ENCODE assay signal across 20 cellular contexts in the genomic region with DNA sequence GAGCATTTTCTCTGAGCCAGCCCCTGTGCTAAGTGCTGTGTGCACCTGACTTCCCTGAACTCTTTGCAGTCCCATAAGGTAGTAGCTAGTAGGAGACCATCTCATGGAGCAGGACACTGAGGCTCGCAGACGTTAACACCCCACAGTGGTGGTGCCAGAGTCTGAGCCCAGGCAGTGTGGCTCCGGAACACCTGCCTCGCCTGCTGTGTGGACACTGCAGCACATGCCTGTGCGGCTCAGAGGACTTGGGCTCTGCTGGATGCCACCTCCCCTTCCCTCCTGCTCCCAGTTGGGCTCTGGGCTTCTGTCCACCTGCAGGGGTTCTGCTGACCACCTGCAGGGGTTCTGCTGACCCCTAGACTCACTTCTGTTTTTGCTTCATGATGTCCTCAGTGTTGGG. TPM values are rescaled to one million over a fixed set of nuclear protein-coding genes. Genes with fewer than 3 reads are reported as not detected.
DNase-seq lines count a peak whose midpoint lies in the region; ATAC-seq, FAIRE-seq and TF ChIP-seq lines count a peak whose summit lies in the region.
"Had no signal": no experiment of that assay in that cellular context is flagged by ENCODE, and none has a peak within 500 bp of the region (broad histone marks: within the 10 kb centered on the region; RNA-seq: fewer than 3 reads in every experiment).

No MANE protein-coding gene starts in this region.

- H4K5ac ChIP-seq in IMR-90 (ENCODE audit: low read depth, low read length): no peak overlapping the region

- no peak for DNase-seq in activated naive CD4-positive, alpha-beta T cell (lab: John Stamatoyannopoulos, UW)
- no peak for DNase-seq in IMR-90
- no peak for DNase-seq in astrocyte (ENCODE audit: low read depth)
- no peak for DNase-seq in neuronal stem cell (ENCODE audit: low spot score)
- no peak for DNase-seq in DMS79 treated with DMSO at 0.1 percent for 48 hours (lab: John Stamatoyannopoulos, UW)
- DNase-seq: Calu3; CD8-positive, alpha-beta T cell; DND-41 had no signal

- peaks cover 26% of the 10 kb centered on the region for H4K20me1 ChIP-seq in IMR-90 (ENCODE audit: insufficient read depth, low read length)
- peaks cover 51% of the 10 kb centered on the region for H4K20me1 ChIP-seq in astrocyte (ENCODE audit: insufficient read depth, low read length)

- POLR2A ChIA-PET in IMR-90 (lab: Charles Lee; ENCODE audit: unreplicated experiment): no interaction called here

- H3K4ac ChIP-seq in IMR-90 (ENCODE audit: low read depth, low read length) (no peak overlapping the region), neuronal stem cell (ENCODE audit: low read length) (no peak overlapping the region)

- H3K23ac ChIP-seq in IMR-90 (ENCODE audit: low read depth, low read length): no peak overlapping the region
- H3K23ac ChIP-seq in neuronal stem cell (ENCODE audit: low read depth, low read length, poor library complexity): peak overlapping the region; percentile 23

- dilution Hi-C loops in IMR-90 (cut with HindIII; ENCODE audit: low sequenced_read_pairs, unreplicated experiment): no loop called here

- WGBS in IMR-90 (ENCODE audit: extremely low coverage in 2 of 2, insufficient read length in 1 of 2), 2 experiments: no CpG with 5 or more reads among the region's 5 CpGs
- no CpG with 5 or more reads among the region's 5 CpGs for WGBS in neuronal stem cell (ENCODE audit: extremely low coverage in 2 of 2, insufficient read length in 2 of 2, insufficient replicate concordance in 1 of 2), 2 donors

- FAIRE-seq in astrocyte (lab: Jason Lieb, UNC): no peak
- FAIRE-seq: GM19239, HepG2 had no signal

- peaks cover 15% of the 10 kb centered on the region for H3K9me1 ChIP-seq in IMR-90 (ENCODE audit: insufficient read depth, low read length)

- peaks cover 36% of the 10 kb centered on the region for H3K36me3 ChIP-seq in IMR-90 (ENCODE audit: control insufficient read depth, insufficient read depth, low read length)
- H3K36me3 ChIP-seq in astrocyte (ENCODE audit: insufficient read depth, low read length): peaks cover 14% of the 10 kb centered on the region
- H3K36me3 ChIP-seq in neuronal stem cell (replicated peaks in 1 of 2; ENCODE audit: control insufficient read depth in 2 of 2, insufficient read depth in 2 of 2, low read length in 2 of 2): peaks cover 13 to 41% of the 10 kb centered on the region in 2 donors
- H3K36me3 ChIP-seq: HAP-1 had no signal

- H2BK20ac ChIP-seq in IMR-90 (ENCODE audit: low read depth, low read length): no peak overlapping the region

- H3K4me1 ChIP-seq in IMR-90 (ENCODE audit: control insufficient read depth, insufficient read depth, low read length): no peaks in the 10 kb centered on the region
- peaks cover 5% of the 10 kb centered on the region for H3K4me1 ChIP-seq in astrocyte (ENCODE audit: insufficient read depth, low read length)
- no peaks in the 10 kb centered on the region for H3K4me1 ChIP-seq in neuronal stem cell (ENCODE audit: control insufficient read depth in 2 of 2, insufficient read depth in 1 of 2, low read depth in 1 of 2, low read length in 2 of 2)
- H3K4me1 ChIP-seq: HAP-1 had no signal

- H3K27ac ChIP-seq in IMR-90 (ENCODE audit: insufficient read depth, low read length) (no peak overlapping the region), astrocyte (ENCODE audit: low read depth, low read length) (no peak overlapping the region), neuronal stem cell (replicated peaks; ENCODE audit: low read length) (no peak overlapping the region)
- H3K27ac ChIP-seq: BLaER1 treated with 17β-estradiol and CSF1 and Interleukin-3, amounts not matched to agents 10 nM and 100 nM; GM23248 had no signal

- H3K56ac ChIP-seq in IMR-90 (ENCODE audit: extremely low read depth, insufficient read depth, low read length): no peak overlapping the region

- peak overlapping the region; percentile 71 for H3K27ac Mint-ChIP-seq in activated naive CD4-positive, alpha-beta T cell treated with anti-CD3 and anti-CD28 coated beads, Interleukin-2, amount 50 U/mL, for 24 hours
- peak overlapping the region; percentile 28 for H3K27ac Mint-ChIP-seq in astrocyte (ENCODE audit: unreplicated experiment)
- H3K27ac Mint-ChIP-seq: CD8-positive, alpha-beta T cell had no signal

- no peak for TF ChIP-seq RAD21 in IMR-90 (IDR thresholded peaks at IDR 0.05; ENCODE audit: low read length)

- H2BK120ac ChIP-seq in IMR-90 (ENCODE audit: low read depth, low read length) (no peak overlapping the region), neuronal stem cell (ENCODE audit: low read depth, low read length) (no peak overlapping the region)

- intact Hi-C loops in IMR-90 (cut with micrococcal nuclease): no loop called here

- H3K4me3 ChIP-seq in IMR-90 (ENCODE audit: insufficient read depth, low read depth, low read length) (no peak overlapping the region), astrocyte (ENCODE audit: insufficient read depth, low read depth, low read length) (no peak overlapping the region), neuronal stem cell (ENCODE audit: low read length in 2 of 2) (no peak overlapping the region)
- H3K4me3 ChIP-seq: BLaER1 treated with 17β-estradiol and CSF1 and Interleukin-3, amounts not matched to agents 10 nM and 100 nM; GM12878; GM23248; HAP-1 had no signal

- no peak overlapping the region for H2BK15ac ChIP-seq in IMR-90 (ENCODE audit: low read depth, low read length)
- no peak overlapping the region for H2BK15ac ChIP-seq in neuronal stem cell (ENCODE audit: low read length)

- H3K36me3 Mint-ChIP-seq in activated naive CD4-positive, alpha-beta T cell treated with anti-CD3 and anti-CD28 coated beads, Interleukin-2, amount 50 U/mL, for 24 hours: peaks cover 23% of the 10 kb centered on the region
- H3K36me3 Mint-ChIP-seq in astrocyte (ENCODE audit: low read depth, unreplicated experiment): peaks cover 40% of the 10 kb centered on the region

- no peak overlapping the region for H3K14ac ChIP-seq in IMR-90 (replicated peaks; ENCODE audit: low read depth, low read length)
- H3K14ac ChIP-seq in neuronal stem cell (ENCODE audit: low read length): no peak overlapping the region

- no peak overlapping the region for H2BK12ac ChIP-seq in neuronal stem cell (ENCODE audit: low read length)

- H3K9me3 ChIP-seq in IMR-90 (ENCODE audit: control insufficient read depth, insufficient read depth, low read length) (no peaks in the 10 kb centered on the region), astrocyte (ENCODE audit: insufficient read depth, low read depth, low read length) (no peaks in the 10 kb centered on the region), neuronal stem cell (replicated peaks in 1 of 2; ENCODE audit: control insufficient read depth in 2 of 2, insufficient read depth in 1 of 2, low read depth in 1 of 2, low read length in 2 of 2) (peaks cover 0 to 2% of the 10 kb centered on the region in 2 donors)
- H3K9me3 ChIP-seq: BLaER1 treated with 17β-estradiol and CSF1 and Interleukin-3, amounts not matched to agents 10 nM and 100 nM; HAP-1 had no signal

- ATAC-seq in IMR-90 (ENCODE audit: low read depth) (no peak), GM21381 (IDR thresholded peaks at IDR 0.05; ENCODE audit: unreplicated experiment) (no peak)

- TF ChIP-seq CTCF in IMR-90 (conservative IDR thresholded peaks at IDR 0.05; ENCODE audit: low read depth, low read length) (no peak), astrocyte (IDR thresholded peaks at IDR 0.05; ENCODE audit: insufficient read depth, low read depth, low read length) (no peak)

- CTCF ChIA-PET in IMR-90 (lab: Yijun Ruan, JAX): no interaction called here

- H3K79me1 ChIP-seq in IMR-90 (ENCODE audit: low read depth in 1 of 2, low read length in 2 of 2) (peaks cover 0 to 9% of the 10 kb centered on the region in 2 experiments; a peak in 1 of 4 replicates), neuronal stem cell (ENCODE audit: low read depth, low read length) (no peaks in the 10 kb centered on the region)

- H2AFZ ChIP-seq in IMR-90 (replicated peaks; ENCODE audit: low read length, poor library complexity) (no peak overlapping the region), astrocyte (ENCODE audit: low read depth, low read length) (no peak overlapping the region), neuronal stem cell (ENCODE audit: low read length) (no peak overlapping the region)
- H2AFZ ChIP-seq: GM23248 had no signal

- no peak overlapping the region for H2AK5ac ChIP-seq in IMR-90 (ENCODE audit: low read depth, low read length)
- no peak overlapping the region for H2AK5ac ChIP-seq in neuronal stem cell (ENCODE audit: low read depth, low read length)

- peak overlapping the region; percentile 12 for H2AK9ac ChIP-seq in IMR-90 (replicated peaks; ENCODE audit: low read depth, low read length, poor library complexity)

- peaks cover 18% of the 10 kb centered on the region for H3K4me1 Mint-ChIP-seq in activated naive CD4-positive, alpha-beta T cell treated with anti-CD3 and anti-CD28 coated beads, Interleukin-2, amount 50 U/mL, for 24 hours
- peaks cover 12% of the 10 kb centered on the region for H3K4me1 Mint-ChIP-seq in astrocyte (ENCODE audit: low read depth, unreplicated experiment)
- H3K4me1 Mint-ChIP-seq: B cell had no signal

- H3K9ac ChIP-seq in IMR-90 (ENCODE audit: low read depth, low read length): no peak overlapping the region
- H3K9ac ChIP-seq in astrocyte (ENCODE audit: low read length): no peak overlapping the region
- H3K9ac ChIP-seq in neuronal stem cell (ENCODE audit: low read depth, low read length, poor library complexity): no peak overlapping the region
- H3K9ac ChIP-seq: BLaER1 treated with 17β-estradiol and CSF1 and Interleukin-3, amounts not matched to agents 10 nM and 100 nM; GM23248 had no signal

- no peak for TF ChIP-seq POLR2A in IMR-90 (IDR thresholded peaks at IDR 0.05; ENCODE audit: low read depth, low read length)

- no peak overlapping the region for H4K91ac ChIP-seq in IMR-90 (ENCODE audit: insufficient read depth, low read depth, low read length)
- H4K91ac ChIP-seq in neuronal stem cell (ENCODE audit: low read depth, low read length, poor library complexity): no peak overlapping the region

- H3K4me2 ChIP-seq in IMR-90 (ENCODE audit: low read depth, low read length): no peak overlapping the region
- no peak overlapping the region for H3K4me2 ChIP-seq in astrocyte (ENCODE audit: low read length)
- no peak overlapping the region for H3K4me2 ChIP-seq in neuronal stem cell (ENCODE audit: insufficient read depth, low read length, poor library complexity, severe bottlenecking)
- H3K4me2 ChIP-seq: BLaER1 treated with 17β-estradiol and CSF1 and Interleukin-3, amounts not matched to agents 10 nM and 100 nM had no signal

- H3K9me3 Mint-ChIP-seq in activated naive CD4-positive, alpha-beta T cell treated with anti-CD3 and anti-CD28 coated beads, Interleukin-2, amount 50 U/mL, for 24 hours: no peaks in the 10 kb centered on the region
- H3K9me3 Mint-ChIP-seq in astrocyte (ENCODE audit: unreplicated experiment): no peaks in the 10 kb centered on the region
- H3K9me3 Mint-ChIP-seq: CD8-positive, alpha-beta T cell had no signal

- H3K27me3 ChIP-seq in IMR-90 (ENCODE audit: control insufficient read depth, insufficient read depth, low read length): no peaks in the 10 kb centered on the region
- H3K27me3 ChIP-seq in astrocyte (ENCODE audit: insufficient read depth, low read length): no peaks in the 10 kb centered on the region
- no peaks in the 10 kb centered on the region for H3K27me3 ChIP-seq in neuronal stem cell (ENCODE audit: control insufficient read depth in 3 of 3, insufficient read depth in 3 of 3, low read depth in 1 of 3, low read length in 3 of 3)
- H3K27me3 ChIP-seq: BLaER1 treated with 17β-estradiol and CSF1 and Interleukin-3, amounts not matched to agents 10 nM and 100 nM had no signal

- H3K79me2 ChIP-seq in astrocyte (ENCODE audit: insufficient read depth, low read length): no peaks in the 10 kb centered on the region

- in situ Hi-C loops in IMR-90 (cut with MboI; ENCODE audit: low sequenced_read_pairs): loop anchor here (10.0 kb wide), 1 partner anchor 53 kb away; no protein-coding TSS in a partner anchor

- no peak overlapping the region for H3K4me3 Mint-ChIP-seq in activated naive CD4-positive, alpha-beta T cell treated with anti-CD3 and anti-CD28 coated beads, Interleukin-2, amount 50 U/mL, for 24 hours
- peak overlapping the region; percentile 67 for H3K4me3 Mint-ChIP-seq in astrocyte (ENCODE audit: unreplicated experiment)
- H3K4me3 Mint-ChIP-seq: B cell; CD8-positive, alpha-beta T cell had no signal

- H4K8ac ChIP-seq in IMR-90 (ENCODE audit: low read depth in 2 of 2, low read length in 2 of 2) (no peak overlapping the region), neuronal stem cell (ENCODE audit: low read depth, low read length) (no peak overlapping the region)

- no TSS peak for BruUV-seq in IMR-90 (replicated peaks; lab: Mats Ljungman, UMichigan)

- no peak overlapping the region for H3K18ac ChIP-seq in IMR-90 (ENCODE audit: low read depth, low read length)
- H3K18ac ChIP-seq in neuronal stem cell (ENCODE audit: low read length): no peak overlapping the region

- H2BK5ac ChIP-seq in IMR-90 (ENCODE audit: low read depth, low read length, poor library complexity, severe bottlenecking) (no peak overlapping the region), neuronal stem cell (ENCODE audit: low read length) (no peak overlapping the region)

- H3K27me3 Mint-ChIP-seq in activated naive CD4-positive, alpha-beta T cell treated with anti-CD3 and anti-CD28 coated beads, Interleukin-2, amount 50 U/mL, for 24 hours: no peaks in the 10 kb centered on the region
- H3K27me3 Mint-ChIP-seq in astrocyte (ENCODE audit: low read depth, unreplicated experiment): no peaks in the 10 kb centered on the region
- H3K27me3 Mint-ChIP-seq: B cell had no signal

RNA-seq across cellular contexts. Expression of a gene that starts 27.0 kb away (rescaled TPM):
- not detected in 2 replicates for total RNA-seq in IMR-90 (2012; rRNA removed)
- not detected in 2 replicates for polyA plus RNA-seq in IMR-90 (2012; rRNA removed)
- not detected in 2 replicates for polyA plus RNA-seq in IMR-90 (2012; cell fraction: cytosol; rRNA removed)
- not detected in 2 replicates for polyA plus RNA-seq in IMR-90 (2012; cell fraction: nucleus; rRNA removed; ENCODE audit: low replicate concordance)
- not detected in 2 replicates for total RNA-seq in astrocyte
- not detected for polyA plus RNA-seq in neuronal stem cell (2013, experiment 1 of 2)
- not detected for polyA plus RNA-seq in neuronal stem cell (2013, experiment 2 of 2)
- total RNA-seq: A172; B cell; Calu3; CD8-positive, alpha-beta T cell; G401; GM12878; GM23248; H4; HepG2 had no signal
- polyA plus RNA-seq: GM12878, GM23248, HepG2 had no signal

RNA-seq across cellular contexts. Expression of a gene that starts 37.2 kb away (rescaled TPM):
- total RNA-seq in IMR-90 (2012; rRNA removed): 20.6 and 28.7 TPM in 2 replicates
- 27.9 and 35.8 TPM in 2 replicates for polyA plus RNA-seq in IMR-90 (2012; rRNA removed)
- 25.1 and 26.2 TPM in 2 replicates for polyA plus RNA-seq in IMR-90 (2012; cell fraction: cytosol; rRNA removed)
- polyA plus RNA-seq in IMR-90 (2012; cell fraction: nucleus; rRNA removed; ENCODE audit: low replicate concordance): 35.4 and 41.3 TPM in 2 replicates
- total RNA-seq in astrocyte: 32.6 and 33.0 TPM in 2 replicates
- 30.8 TPM for polyA plus RNA-seq in neuronal stem cell (2013, experiment 1 of 2)
- 28.0 TPM for polyA plus RNA-seq in neuronal stem cell (2013, experiment 2 of 2)

RNA-seq across cellular contexts. Expression of a gene that starts 37.8 kb away (rescaled TPM):
- 10.8 and 13.3 TPM in 2 replicates for total RNA-seq in IMR-90 (2012; rRNA removed)
- 3.6 and 4.5 TPM in 2 replicates for polyA plus RNA-seq in IMR-90 (2012; rRNA removed)
- 1.2 and 1.9 TPM in 2 replicates for polyA plus RNA-seq in IMR-90 (2012; cell fraction: cytosol; rRNA removed)
- 5.0 and 6.3 TPM in 2 replicates for polyA plus RNA-seq in IMR-90 (2012; cell fraction: nucleus; rRNA removed; ENCODE audit: low replicate concordance)
- total RNA-seq in astrocyte: 9.7 and 10.2 TPM in 2 replicates
- polyA plus RNA-seq in neuronal stem cell (2013, experiment 1 of 2): 6.4 TPM
- 6.2 TPM for polyA plus RNA-seq in neuronal stem cell (2013, experiment 2 of 2)

RNA-seq across cellular contexts. Expression of a gene that starts 58.7 kb away (rescaled TPM):
- 21.3 and 26.4 TPM in 2 replicates for total RNA-seq in IMR-90 (2012; rRNA removed)
- polyA plus RNA-seq in IMR-90 (2012; rRNA removed): 29.7 and 32.4 TPM in 2 replicates
- 15.8 and 24.2 TPM in 2 replicates for polyA plus RNA-seq in IMR-90 (2012; cell fraction: cytosol; rRNA removed)
- polyA plus RNA-seq in IMR-90 (2012; cell fraction: nucleus; rRNA removed; ENCODE audit: low replicate concordance): 26.5 and 28.5 TPM in 2 replicates
- 42.7 and 49.5 TPM in 2 replicates for total RNA-seq in astrocyte
- polyA plus RNA-seq in neuronal stem cell (2013, experiment 1 of 2): 69.0 TPM
- polyA plus RNA-seq in neuronal stem cell (2013, experiment 2 of 2): 72.2 TPM

RNA-seq across cellular contexts. Expression of a gene that starts 59.0 kb away (rescaled TPM):
- total RNA-seq in IMR-90 (2012; rRNA removed): 2.7 and 3.3 TPM in 2 replicates
- polyA plus RNA-seq in IMR-90 (2012; rRNA removed): 13.3 and 15.7 TPM in 2 replicates
- polyA plus RNA-seq in IMR-90 (2012; cell fraction: cytosol; rRNA removed): 14.8 and 22.7 TPM in 2 replicates
- polyA plus RNA-seq in IMR-90 (2012; cell fraction: nucleus; rRNA removed; ENCODE audit: low replicate concordance): 22.9 and 36.5 TPM in 2 replicates
- 30.8 and 35.5 TPM in 2 replicates for total RNA-seq in astrocyte
- polyA plus RNA-seq in neuronal stem cell (2013, experiment 1 of 2): 7.5 TPM
- 7.7 TPM for polyA plus RNA-seq in neuronal stem cell (2013, experiment 2 of 2)
